19 cellular contexts compared by ENCODE assay signal in genomic region chr22:43488031-43488892, GRCh38.
DNase-seq lines count a peak whose midpoint lies in the region; ATAC-seq and TF ChIP-seq lines count a peak whose summit lies in the region.
"Had no signal": no experiment of that assay in that cellular context is flagged by ENCODE, and none has a peak within 500 bp of the region (broad histone marks: within the 10 kb centered on the region; RNA-seq: fewer than 3 reads in every experiment).

No MANE protein-coding gene starts in this region.

- H3K4me1 ChIP-seq in foreskin keratinocyte (no peaks in the 10 kb centered on the region), prostate gland (replicated peaks) (no peaks in the 10 kb centered on the region)

- intact Hi-C loops in prostate gland (cut with DNase I): no loop called here

- no peak for TF ChIP-seq CTCF in chondrocyte (IDR thresholded peaks at IDR 0.05)
- TF ChIP-seq CTCF in foreskin keratinocyte (conservative IDR thresholded peaks at IDR 0.05): no peak
- TF ChIP-seq CTCF in prostate gland (IDR thresholded peaks at IDR 0.05): no peak

- H3K9me3 ChIP-seq in prostate gland: no peaks in the 10 kb centered on the region

- DNase-seq in NCI-H1694 (lab: John Stamatoyannopoulos, UW) (peak; percentile 47), chondrocyte (ENCODE audit: low spot score) (peak; percentile 62), putamen (ENCODE audit: low spot score) (peak; percentile 17), foreskin keratinocyte (no peak), prostate gland (ENCODE audit: low spot score) (no peak)
- DNase-seq: CD8-positive, alpha-beta T cell; DND-41; GF-D8; HFFc6; KBM-7; NCI-H1436 treated with DMSO at 0.1 percent for 48 hours; NCI-H345; NCI-H526 treated with DMSO at 0.1 percent for 48 hours; PC-3 had no signal

- 64% methylated on average over 24 of the region's 26 CpGs for WGBS in prostate gland

- H3K4me3 Mint-ChIP-seq in chondrocyte (ENCODE audit: unreplicated experiment): no peak overlapping the region
- H3K4me3 Mint-ChIP-seq: B cell; CD8-positive, alpha-beta T cell; GM23338; HFFc6 had no signal

- ATAC-seq in HG03469 (IDR thresholded peaks at IDR 0.05; ENCODE audit: unreplicated experiment): no peak
- no peak for ATAC-seq in foreskin keratinocyte
- ATAC-seq: CD8-positive, alpha-beta T cell; GM23338; PC-3 had no signal

- no peak overlapping the region for H3K27ac Mint-ChIP-seq in chondrocyte (ENCODE audit: unreplicated experiment)
- H3K27ac Mint-ChIP-seq: B cell; CD8-positive, alpha-beta T cell; HFFc6 had no signal

- no peaks in the 10 kb centered on the region for H3K4me1 Mint-ChIP-seq in chondrocyte (ENCODE audit: low read depth)
- H3K4me1 Mint-ChIP-seq: B cell, GM23338 had no signal

- H3K27me3 Mint-ChIP-seq in chondrocyte (ENCODE audit: low read depth): peaks cover 4% of the 10 kb centered on the region

- peaks cover 3% of the 10 kb centered on the region for H3K9me3 Mint-ChIP-seq in chondrocyte (ENCODE audit: low read depth)
- H3K9me3 Mint-ChIP-seq: CD8-positive, alpha-beta T cell had no signal

- H3K27ac ChIP-seq in layer of hippocampus (ENCODE audit: low read depth, low read length): peak overlapping the region; percentile 19
- no peak overlapping the region for H3K27ac ChIP-seq in foreskin keratinocyte
- no peak overlapping the region for H3K27ac ChIP-seq in prostate gland
- H3K27ac ChIP-seq: HL-60 had no signal

- no peaks in the 10 kb centered on the region for H3K36me3 ChIP-seq in prostate gland

- no peak for TF ChIP-seq POLR2A in prostate gland (IDR thresholded peaks at IDR 0.05)

- H3K36me3 Mint-ChIP-seq in chondrocyte (ENCODE audit: low read depth): no peaks in the 10 kb centered on the region
- H3K36me3 Mint-ChIP-seq: CD8-positive, alpha-beta T cell had no signal

- no peaks in the 10 kb centered on the region for H3K27me3 ChIP-seq in layer of hippocampus (ENCODE audit: control insufficient read depth, insufficient read depth, low read length)
- peaks cover 4% of the 10 kb centered on the region for H3K27me3 ChIP-seq in foreskin keratinocyte
- no peaks in the 10 kb centered on the region for H3K27me3 ChIP-seq in prostate gland (replicated peaks; ENCODE audit: insufficient read depth)

- no peak overlapping the region for H3K4me3 ChIP-seq in prostate gland
- H3K4me3 ChIP-seq: GM23338 had no signal

Comparison
In these comparisons a context has a peak if more than half of its experiments do, and no peak if none do; other contexts are left out.
1. DNase-seq: peak in NCI-H1694 (single experiment), chondrocyte (single experiment) and putamen (single experiment); none in foreskin keratinocyte (0 of 2) and prostate gland (single experiment).